In genomic region chr20:59948828-59949720, GRCh38 we compare ENCODE assay signal across 8 cellular contexts. TPM values are rescaled to one million over a fixed set of nuclear protein-coding genes. Genes with fewer than 3 reads are reported as not detected.
DNase-seq lines count a peak whose midpoint lies in the region; ATAC-seq and TF ChIP-seq lines count a peak whose summit lies in the region.

No MANE protein-coding gene starts in this region.

- H3K27me3 ChIP-seq in gastrocnemius medialis: no peaks in the 10 kb centered on the region

- peak overlapping the region in 1 of 4 donors; percentile 11 for H3K27ac ChIP-seq in gastrocnemius medialis

- DNase-seq in NCI-H510A treated with DMSO at 0.1 percent for 48 hours (lab: John Stamatoyannopoulos, UW) (peak; percentile 66), NCI-H510A (lab: John Stamatoyannopoulos, UW) (no peak), NCI-H2107 (lab: John Stamatoyannopoulos, UW) (peak; percentile 50), foreskin melanocyte (peak; percentile 46), gastrocnemius medialis (no peak)
- peak; percentile 53 for DNase-seq in activated CD8-positive, alpha-beta T cell treated with anti-CD3 and anti-CD28 coated beads for 36 hours

- peak overlapping the region; percentile 35 for H3K4me3 Mint-ChIP-seq in activated CD8-positive, alpha-beta T cell treated with anti-CD3 and anti-CD28 coated beads for 36 hours

- TF ChIP-seq POLR2A in gastrocnemius medialis (IDR thresholded peaks at IDR 0.05): no peak

- peaks cover 0 to 9% of the 10 kb centered on the region in 2 donors for H3K36me3 ChIP-seq in gastrocnemius medialis

- intact Hi-C loops in activated CD8-positive, alpha-beta T cell treated with anti-CD3 and anti-CD28 coated beads for 36 hours (cut with micrococcal nuclease): loop anchor here (10.0 kb wide), 1 partner anchor 106 kb away; no protein-coding TSS in a partner anchor
- intact Hi-C loops in gastrocnemius medialis (cut with DNase I; ENCODE audit: low total_unique reads): no loop called here

- CTCF ChIA-PET in activated CD8-positive, alpha-beta T cell treated with anti-CD3 and anti-CD28 coated beads for 36 hours (lab: Charles Lee): interaction anchor here (0.6 to 3.6 kb wide), 14 partner anchors 9 to 1209 kb away, joined by 3 to 26 read pairs (median 6); partner anchors contain the start of genes CDH26, FAM217B, PPP1R3D and SYCP2

- H3K27ac Mint-ChIP-seq in activated CD8-positive, alpha-beta T cell treated with anti-CD3 and anti-CD28 coated beads for 36 hours: peak overlapping the region; percentile 90

- peaks cover 16 to 35% of the 10 kb centered on the region in 2 donors for H3K4me1 ChIP-seq in gastrocnemius medialis

- POLR2A ChIA-PET in activated CD8-positive, alpha-beta T cell treated with anti-CD3 and anti-CD28 coated beads for 36 hours (lab: Charles Lee): no interaction called here

- no peaks in the 10 kb centered on the region for H3K27me3 Mint-ChIP-seq in activated CD8-positive, alpha-beta T cell treated with anti-CD3 and anti-CD28 coated beads for 36 hours

- peaks cover 30% of the 10 kb centered on the region for H3K4me1 Mint-ChIP-seq in activated CD8-positive, alpha-beta T cell treated with anti-CD3 and anti-CD28 coated beads for 36 hours (ENCODE audit: low read depth)

- peak; percentile 83 for TF ChIP-seq CTCF in activated CD8-positive, alpha-beta T cell treated with anti-CD3 and anti-CD28 coated beads for 36 hours (IDR thresholded peaks at IDR 0.05)
- peak in 4 of 5 experiments; percentile 24 to 65 (median 46) for TF ChIP-seq CTCF in gastrocnemius medialis (IDR thresholded peaks at IDR 0.05 in 4 of 5, conservative IDR thresholded peaks at IDR 0.05 in 1 of 5)

- H3K36me3 Mint-ChIP-seq in activated CD8-positive, alpha-beta T cell treated with anti-CD3 and anti-CD28 coated beads for 36 hours (ENCODE audit: low read depth): peaks cover 14% of the 10 kb centered on the region

- peak; percentile 77 for ATAC-seq in GM21529 (IDR thresholded peaks at IDR 0.05; ENCODE audit: unreplicated experiment)
- ATAC-seq in activated CD8-positive, alpha-beta T cell treated with anti-CD3 and anti-CD28 coated beads for 36 hours: peak; percentile 79
- ATAC-seq in gastrocnemius medialis: peak in 1 of 2 donors; percentile 30
- no peak for ATAC-seq in GM21390 (IDR thresholded peaks at IDR 0.05; ENCODE audit: unreplicated experiment)

- in situ Hi-C loops in gastrocnemius medialis (cut with MboI; ENCODE audit: low sequenced_read_pairs in 4 of 4): loop anchor here in 1 of 4 donors (10.0 kb wide), 1 partner anchor 106 kb away; no protein-coding TSS in a partner anchor

- no peaks in the 10 kb centered on the region for H3K9me3 ChIP-seq in gastrocnemius medialis

- no peak overlapping the region for H3K4me3 ChIP-seq in gastrocnemius medialis

- H3K9me3 Mint-ChIP-seq in activated CD8-positive, alpha-beta T cell treated with anti-CD3 and anti-CD28 coated beads for 36 hours: no peaks in the 10 kb centered on the region

RNA-seq across cellular contexts. Expression of gene FAM217B, which starts 8.9 kb away (rescaled TPM):
- 10 to 100 TPM; 17.6 to 18.7 TPM for total RNA-seq in activated CD8-positive, alpha-beta T cell treated with anti-CD3 and anti-CD28 coated beads for 36 hours
- total RNA-seq in gastrocnemius medialis: 1 to 10 TPM; 2.8 to 6.9 (median 6.4) TPM

RNA-seq across cellular contexts. Expression of gene PPP1R3D, which starts 9.0 kb away (rescaled TPM):
- 1 to 10 TPM; 3.9 to 4.2 TPM for total RNA-seq in activated CD8-positive, alpha-beta T cell treated with anti-CD3 and anti-CD28 coated beads for 36 hours
- 10 to 100 TPM in 2 of 4 donors, 1 to 10 TPM in 2; 4.1 to 12.0 (median 10.8) TPM for total RNA-seq in gastrocnemius medialis

RNA-seq across cellular contexts. Expression of gene CDH26, which starts 9.1 kb away (rescaled TPM):
- 1 to 10 TPM; 1.0 to 1.7 TPM for total RNA-seq in activated CD8-positive, alpha-beta T cell treated with anti-CD3 and anti-CD28 coated beads for 36 hours
- under 1 TPM in 3 of 4 donors, not detected in 1; 0.27 to 0.41 (median 0.29) TPM for total RNA-seq in gastrocnemius medialis

RNA-seq across cellular contexts. Expression of gene SYCP2, which starts 15.6 kb away (rescaled TPM):
- 1 to 10 TPM; 2.6 to 3.9 TPM for total RNA-seq in activated CD8-positive, alpha-beta T cell treated with anti-CD3 and anti-CD28 coated beads for 36 hours
- total RNA-seq in gastrocnemius medialis: under 1 TPM; 0.10 to 0.78 (median 0.39) TPM

Comparison
In these comparisons a context has a peak if more than half of its experiments do, and no peak if none do; other contexts are left out.
1. DNase-seq: peak in NCI-H510A treated with DMSO at 0.1 percent for 48 hours (single experiment), NCI-H2107 (single experiment), activated CD8-positive, alpha-beta T cell treated with anti-CD3 and anti-CD28 coated beads for 36 hours (single experiment) and foreskin melanocyte (single experiment); none in NCI-H510A (single experiment) and gastrocnemius medialis (0 of 2).